ENCODE assay signal across 1 cellular context in the genomic region with DNA sequence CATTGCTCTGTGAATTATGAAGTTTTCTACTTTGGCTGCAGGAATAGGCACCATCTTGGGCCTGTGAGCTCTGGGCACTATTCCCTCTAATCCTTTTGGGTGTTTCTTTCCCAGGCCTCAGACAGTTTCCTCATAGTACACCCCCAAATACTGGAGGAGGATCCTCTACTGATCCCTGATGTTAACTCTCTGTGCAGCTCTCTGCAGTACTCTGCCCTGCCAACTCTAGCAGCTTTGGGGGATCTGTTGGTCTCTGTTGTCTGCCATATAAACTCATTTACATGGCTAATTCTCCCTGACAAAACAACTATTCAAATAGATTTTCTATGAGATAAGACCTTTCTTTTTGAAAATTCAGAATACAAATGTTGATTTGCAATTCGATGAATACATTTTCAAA.
TF ChIP-seq lines count a peak whose summit lies in the region.

No MANE protein-coding gene starts in this region.

TF ChIP-seq in IMR-90, 13 proteins besides CTCF, POLR2A, EP300 and RAD21 (continued from another document):
- TF ChIP-seq CHD1 (IDR thresholded peaks at IDR 0.05; ENCODE audit: low read depth, low read length) (no peak), BHLHE40 (IDR thresholded peaks at IDR 0.05; ENCODE audit: low read depth, low read length) (no peak), FOS (IDR thresholded peaks at IDR 0.05; ENCODE audit: low read depth, low read length) (no peak), RCOR1 (IDR thresholded peaks at IDR 0.05; ENCODE audit: insufficient replicate concordance, low read length) (no peak), MAZ (IDR thresholded peaks at IDR 0.05; ENCODE audit: borderline replicate concordance, low read depth, low read length) (no peak), NFE2L2 (IDR thresholded peaks at IDR 0.05; ENCODE audit: low read depth, low read length) (no peak), MAFK (IDR thresholded peaks at IDR 0.05; ENCODE audit: low read depth, low read length) (no peak), MXI1 (IDR thresholded peaks at IDR 0.05; ENCODE audit: borderline replicate concordance, low read depth, low read length) (no peak), SMC3 (IDR thresholded peaks at IDR 0.05; ENCODE audit: low read depth, low read length) (no peak), RFX5 (IDR thresholded peaks at IDR 0.05; ENCODE audit: low read depth, low read length) (no peak)
- TF ChIP-seq, protein P1, sequence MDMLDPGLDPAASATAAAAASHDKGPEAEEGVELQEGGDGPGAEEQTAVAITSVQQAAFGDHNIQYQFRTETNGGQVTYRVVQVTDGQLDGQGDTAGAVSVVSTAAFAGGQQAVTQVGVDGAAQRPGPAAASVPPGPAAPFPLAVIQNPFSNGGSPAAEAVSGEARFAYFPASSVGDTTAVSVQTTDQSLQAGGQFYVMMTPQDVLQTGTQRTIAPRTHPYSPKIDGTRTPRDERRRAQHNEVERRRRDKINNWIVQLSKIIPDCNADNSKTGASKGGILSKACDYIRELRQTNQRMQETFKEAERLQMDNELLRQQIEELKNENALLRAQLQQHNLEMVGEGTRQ (IDR thresholded peaks at IDR 0.05; ENCODE audit: low read depth, low read length) = no peak
- TF ChIP-seq, protein P2, sequence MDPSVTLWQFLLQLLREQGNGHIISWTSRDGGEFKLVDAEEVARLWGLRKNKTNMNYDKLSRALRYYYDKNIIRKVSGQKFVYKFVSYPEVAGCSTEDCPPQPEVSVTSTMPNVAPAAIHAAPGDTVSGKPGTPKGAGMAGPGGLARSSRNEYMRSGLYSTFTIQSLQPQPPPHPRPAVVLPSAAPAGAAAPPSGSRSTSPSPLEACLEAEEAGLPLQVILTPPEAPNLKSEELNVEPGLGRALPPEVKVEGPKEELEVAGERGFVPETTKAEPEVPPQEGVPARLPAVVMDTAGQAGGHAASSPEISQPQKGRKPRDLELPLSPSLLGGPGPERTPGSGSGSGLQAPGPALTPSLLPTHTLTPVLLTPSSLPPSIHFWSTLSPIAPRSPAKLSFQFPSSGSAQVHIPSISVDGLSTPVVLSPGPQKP (IDR thresholded peaks at IDR 0.05; ENCODE audit: borderline replicate concordance, low read depth, low read length) = no peak
